ENCODE assay signal across 9 cellular contexts in the genomic region with DNA sequence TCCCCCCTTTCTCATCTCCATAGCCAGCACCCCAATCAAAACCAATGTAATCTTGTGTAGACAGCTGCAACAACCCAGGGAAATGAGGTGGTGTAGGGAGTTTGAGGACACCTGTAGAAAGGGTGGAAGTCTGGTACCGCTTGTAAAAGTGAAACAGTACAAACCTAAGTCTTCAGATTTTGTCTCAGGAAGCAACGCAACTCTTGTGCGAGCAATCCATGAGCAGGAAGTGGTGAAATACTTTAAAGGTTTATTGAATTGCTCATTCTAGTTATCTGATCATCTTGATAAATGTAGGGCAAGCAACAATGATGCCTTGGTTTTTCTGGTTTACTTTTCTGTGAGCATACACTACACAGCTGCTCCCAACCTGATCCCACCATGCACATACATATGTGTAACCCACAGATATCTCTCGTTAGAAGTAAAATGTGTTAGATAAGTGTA.
DNase-seq lines count a peak whose midpoint lies in the region; ATAC-seq, FAIRE-seq and TF ChIP-seq lines count a peak whose summit lies in the region.
"Had no signal": no experiment of that assay in that cellular context is flagged by ENCODE, and none has a peak within 500 bp of the region (broad histone marks: within the 10 kb centered on the region; RNA-seq: fewer than 3 reads in every experiment).

No MANE protein-coding gene starts in this region.

- intact Hi-C loops in activated CD8-positive, alpha-beta T cell treated with anti-CD3 and anti-CD28 coated beads for 36 hours (cut with micrococcal nuclease): loop anchor here (1.0 to 10.0 kb wide), 3 partner anchors 37 to 283 kb away; a partner anchor contains a TSS
- intact Hi-C loops in esophagus squamous epithelium (cut with DNase I): no loop called here

- ATAC-seq in activated CD8-positive, alpha-beta memory T cell treated with anti-CD3 and anti-CD28 coated beads, Interleukin-2, amount 10 ng/mL, durations not matched to agents 7 days and 5 days: peak; percentile 77
- ATAC-seq in activated CD8-positive, alpha-beta T cell treated with anti-CD3 and anti-CD28 coated beads for 36 hours: peak; percentile 76

- WGBS in esophagus squamous epithelium, 2 donors: 87 to 89% methylated on average over 4 of the region's 4 CpGs

- H3K4me3 ChIP-seq in fibroblast of villous mesenchyme (ENCODE audit: low read depth, low read length): peak overlapping the region; percentile 10
- no peak overlapping the region for H3K4me3 ChIP-seq in esophagus squamous epithelium
- no peak overlapping the region for H3K4me3 ChIP-seq in WERI-Rb-1 (ENCODE audit: low read depth, low read length)

- peak in 1 of 4 donors; percentile 20 for TF ChIP-seq POLR2A in esophagus squamous epithelium (IDR thresholded peaks at IDR 0.05)

- CTCF ChIA-PET in activated CD8-positive, alpha-beta memory T cell treated with anti-CD3 and anti-CD28 coated beads, Interleukin-2, amount 10 ng/mL, durations not matched to agents 7 days and 5 days (lab: Charles Lee): interaction anchor here (1.1 to 3.3 kb wide), 4 partner anchors 65 to 116 kb away, joined by 3 to 13 read pairs (median 6); a partner anchor contains a TSS
- CTCF ChIA-PET in activated CD8-positive, alpha-beta T cell treated with anti-CD3 and anti-CD28 coated beads for 36 hours (lab: Charles Lee): interaction anchor here (0.9 to 5.3 kb wide), 4 partner anchors 10 to 117 kb away, joined by 3 to 25 read pairs (median 7); no protein-coding TSS in a partner anchor

- no peaks in the 10 kb centered on the region for H3K4me1 ChIP-seq in esophagus squamous epithelium

- DNase-seq in activated CD8-positive, alpha-beta memory T cell treated with anti-CD3 and anti-CD28 coated beads, Interleukin-2, amount 10 ng/mL, durations not matched to agents 7 days and 5 days: peak; percentile 83
- DNase-seq in activated CD8-positive, alpha-beta memory T cell treated with anti-CD3 and anti-CD28 coated beads, Interleukin-2, amount 50 U/mL, for 4 hours: no peak
- peak; percentile 65 for DNase-seq in activated CD8-positive, alpha-beta T cell treated with anti-CD3 and anti-CD28 coated beads for 36 hours
- DNase-seq in fibroblast of villous mesenchyme (ENCODE audit: low read depth) (peak; percentile 82), urothelium cell line (ENCODE audit: low spot score) (peak; percentile 50), esophagus squamous epithelium (lab: John Stamatoyannopoulos, UW) (no peak), WERI-Rb-1 (no peak), cerebellar nuclear complex (lab: John Stamatoyannopoulos, UW) (no peak)

- H3K9me3 Mint-ChIP-seq in activated CD8-positive, alpha-beta memory T cell treated with anti-CD3 and anti-CD28 coated beads, Interleukin-2, amount 10 ng/mL, durations not matched to agents 7 days and 5 days (ENCODE audit: low read depth): no peaks in the 10 kb centered on the region
- H3K9me3 Mint-ChIP-seq in activated CD8-positive, alpha-beta T cell treated with anti-CD3 and anti-CD28 coated beads for 36 hours: peaks cover 12% of the 10 kb centered on the region

- no peak for TF ChIP-seq CTCF in activated CD8-positive, alpha-beta T cell treated with anti-CD3 and anti-CD28 coated beads for 36 hours (IDR thresholded peaks at IDR 0.05)
- TF ChIP-seq CTCF in fibroblast of villous mesenchyme (IDR thresholded peaks at IDR 0.05; ENCODE audit: insufficient read depth, low read depth, low read length): no peak
- TF ChIP-seq CTCF in esophagus squamous epithelium (IDR thresholded peaks at IDR 0.05): no peak
- no peak for TF ChIP-seq CTCF in WERI-Rb-1 (IDR thresholded peaks at IDR 0.05; ENCODE audit: low read depth, low read length)

- peaks cover 72% of the 10 kb centered on the region for H3K4me1 Mint-ChIP-seq in activated CD8-positive, alpha-beta memory T cell treated with anti-CD3 and anti-CD28 coated beads, Interleukin-2, amount 10 ng/mL, durations not matched to agents 7 days and 5 days
- peaks cover 79% of the 10 kb centered on the region for H3K4me1 Mint-ChIP-seq in activated CD8-positive, alpha-beta T cell treated with anti-CD3 and anti-CD28 coated beads for 36 hours (ENCODE audit: low read depth)
- H3K4me1 Mint-ChIP-seq: B cell had no signal

- H3K27me3 Mint-ChIP-seq in activated CD8-positive, alpha-beta memory T cell treated with anti-CD3 and anti-CD28 coated beads, Interleukin-2, amount 10 ng/mL, durations not matched to agents 7 days and 5 days: no peaks in the 10 kb centered on the region
- H3K27me3 Mint-ChIP-seq in activated CD8-positive, alpha-beta T cell treated with anti-CD3 and anti-CD28 coated beads for 36 hours: no peaks in the 10 kb centered on the region
- H3K27me3 Mint-ChIP-seq: B cell had no signal

- POLR2A ChIA-PET in activated CD8-positive, alpha-beta T cell treated with anti-CD3 and anti-CD28 coated beads for 36 hours (lab: Charles Lee): interaction anchor here (1.1 to 2.7 kb wide), 7 partner anchors 20 to 95 kb away, joined by 3 to 12 read pairs (median 5); a partner anchor contains a TSS

- FAIRE-seq in urothelium cell line (lab: Jason Lieb, UNC): no peak

- H3K27ac ChIP-seq in esophagus squamous epithelium (peak overlapping the region in 1 of 4 donors; percentile 19), WERI-Rb-1 (no peak overlapping the region)

- H3K4me3 Mint-ChIP-seq in activated CD8-positive, alpha-beta memory T cell treated with anti-CD3 and anti-CD28 coated beads, Interleukin-2, amount 10 ng/mL, durations not matched to agents 7 days and 5 days: peak overlapping the region; percentile 80
- peak overlapping the region; percentile 80 for H3K4me3 Mint-ChIP-seq in activated CD8-positive, alpha-beta T cell treated with anti-CD3 and anti-CD28 coated beads for 36 hours
- H3K4me3 Mint-ChIP-seq: B cell had no signal

- H3K27ac Mint-ChIP-seq in activated CD8-positive, alpha-beta memory T cell treated with anti-CD3 and anti-CD28 coated beads, Interleukin-2, amount 10 ng/mL, durations not matched to agents 7 days and 5 days: peak overlapping the region; percentile 97
- H3K27ac Mint-ChIP-seq in activated CD8-positive, alpha-beta T cell treated with anti-CD3 and anti-CD28 coated beads for 36 hours: peak overlapping the region; percentile 96
- H3K27ac Mint-ChIP-seq: B cell had no signal

- H3K27me3 ChIP-seq in esophagus squamous epithelium: no peaks in the 10 kb centered on the region
- H3K27me3 ChIP-seq in WERI-Rb-1 (ENCODE audit: insufficient read depth, low read depth, severe bottlenecking): no peaks in the 10 kb centered on the region

- peaks cover 28% of the 10 kb centered on the region for H3K36me3 Mint-ChIP-seq in activated CD8-positive, alpha-beta memory T cell treated with anti-CD3 and anti-CD28 coated beads, Interleukin-2, amount 10 ng/mL, durations not matched to agents 7 days and 5 days
- peaks cover 42% of the 10 kb centered on the region for H3K36me3 Mint-ChIP-seq in activated CD8-positive, alpha-beta T cell treated with anti-CD3 and anti-CD28 coated beads for 36 hours (ENCODE audit: low read depth)

- H3K9me3 ChIP-seq in esophagus squamous epithelium (no peaks in the 10 kb centered on the region), WERI-Rb-1 (ENCODE audit: severe bottlenecking) (no peaks in the 10 kb centered on the region)

- H3K36me3 ChIP-seq in esophagus squamous epithelium: peaks cover 0 to 69% (median 4%) of the 10 kb centered on the region in 3 donors
- no peaks in the 10 kb centered on the region for H3K36me3 ChIP-seq in WERI-Rb-1

Comparison
In these comparisons a context has a peak if more than half of its experiments do, and no peak if none do; other contexts are left out.
1. DNase-seq: peak in activated CD8-positive, alpha-beta memory T cell treated with anti-CD3 and anti-CD28 coated beads, Interleukin-2, amount 10 ng/mL, durations not matched to agents 7 days and 5 days (single experiment), activated CD8-positive, alpha-beta T cell treated with anti-CD3 and anti-CD28 coated beads for 36 hours (single experiment), fibroblast of villous mesenchyme (single experiment) and urothelium cell line (single experiment); none in activated CD8-positive, alpha-beta memory T cell treated with anti-CD3 and anti-CD28 coated beads, Interleukin-2, amount 50 U/mL, for 4 hours (single experiment), esophagus squamous epithelium (single experiment), WERI-Rb-1 (single experiment) and cerebellar nuclear complex (0 of 2).